ENCODE assay signal across 1 cellular context in the genomic region with DNA sequence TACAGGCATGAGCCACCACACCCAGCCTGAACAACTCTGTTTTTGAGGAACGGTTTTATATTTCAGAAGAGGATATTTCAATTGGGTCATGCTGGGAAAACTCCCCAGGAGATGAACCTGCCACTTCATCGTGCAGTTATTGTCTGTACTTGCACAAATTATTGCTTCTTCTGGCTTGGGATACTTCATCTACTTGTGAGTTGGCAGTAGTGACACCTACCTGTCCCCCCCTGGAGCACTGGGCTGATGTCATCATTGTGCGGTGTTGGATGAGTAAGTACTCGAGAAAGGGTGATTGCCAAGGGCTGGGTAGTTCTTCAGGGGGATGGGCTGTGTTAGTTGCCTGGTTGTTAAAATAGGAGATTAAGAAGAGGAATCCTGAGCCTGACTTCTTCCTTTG.
TF ChIP-seq lines count a peak whose summit lies in the region.

No MANE protein-coding gene starts in this region.

TF ChIP-seq in HEK293T, 16 proteins besides CTCF, POLR2A, EP300 and RAD21:
- TF ChIP-seq, protein P1, sequence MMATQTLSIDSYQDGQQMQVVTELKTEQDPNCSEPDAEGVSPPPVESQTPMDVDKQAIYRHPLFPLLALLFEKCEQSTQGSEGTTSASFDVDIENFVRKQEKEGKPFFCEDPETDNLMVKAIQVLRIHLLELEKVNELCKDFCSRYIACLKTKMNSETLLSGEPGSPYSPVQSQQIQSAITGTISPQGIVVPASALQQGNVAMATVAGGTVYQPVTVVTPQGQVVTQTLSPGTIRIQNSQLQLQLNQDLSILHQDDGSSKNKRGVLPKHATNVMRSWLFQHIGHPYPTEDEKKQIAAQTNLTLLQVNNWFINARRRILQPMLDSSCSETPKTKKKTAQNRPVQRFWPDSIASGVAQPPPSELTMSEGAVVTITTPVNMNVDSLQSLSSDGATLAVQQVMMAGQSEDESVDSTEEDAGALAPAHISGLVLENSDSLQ (IDR thresholded peaks at IDR 0.05), result 0 out of 2 replicates have a peak, but pooled peaks have one; percentile 3
- TF ChIP-seq NFRKB (IDR thresholded peaks at IDR 0.05), result no peak
- no peak for TF ChIP-seq SUZ12 (IDR thresholded peaks at IDR 0.05)
- 0 out of 2 replicates have a peak, but pooled peaks have one; percentile 8 for TF ChIP-seq CTBP1 (IDR thresholded peaks at IDR 0.05; ENCODE audit: borderline replicate concordance)
